In the genomic region with DNA sequence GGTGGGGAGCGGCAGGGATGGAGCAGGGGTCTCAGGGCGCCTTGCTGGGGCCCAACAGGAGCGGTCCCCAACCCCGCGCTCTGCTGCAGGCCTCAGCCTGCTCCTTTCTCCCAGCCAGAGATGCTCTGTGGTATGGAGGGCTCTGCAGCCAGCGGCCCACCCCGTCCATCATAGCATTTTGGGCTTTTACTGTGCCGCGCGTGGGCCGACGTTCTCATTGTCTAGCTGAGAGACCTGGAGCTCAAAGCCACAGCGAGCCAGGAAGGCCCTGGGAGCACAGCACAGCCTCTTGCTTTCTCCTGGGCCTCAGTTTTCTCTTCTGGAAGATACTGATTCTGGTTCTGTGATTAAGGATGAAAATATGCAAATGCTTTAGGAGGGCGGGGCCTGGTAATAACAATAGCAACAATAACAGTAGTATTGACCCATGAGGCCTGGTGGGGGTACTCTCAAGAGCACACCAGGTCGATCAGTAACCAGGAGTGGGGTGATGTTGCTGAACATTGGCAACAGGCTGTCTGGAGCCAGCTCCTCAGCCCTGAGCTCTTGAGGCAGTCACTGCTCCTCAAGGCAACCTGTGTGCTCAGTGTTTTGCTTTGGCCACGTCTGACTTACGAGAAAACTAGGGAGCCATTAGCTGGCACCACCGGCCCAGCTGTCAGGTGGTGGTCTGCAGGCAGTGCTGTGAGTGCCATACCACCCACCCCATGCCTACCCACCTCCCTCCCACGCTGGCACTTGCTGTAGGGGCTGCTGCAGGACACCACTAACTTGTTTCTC, we compare ENCODE assay signal across 8 cellular contexts. TPM values are rescaled to one million over a fixed set of nuclear protein-coding genes. Genes with fewer than 3 reads are reported as not detected.
A peak's percentile ranks its signal among the peaks of the same experiment; 100 is the strongest.
DNase-seq lines count a peak whose midpoint lies in the region; ATAC-seq and TF ChIP-seq lines count a peak whose summit lies in the region.
"Had no signal": no experiment of that assay in that cellular context is flagged by ENCODE, and none has a peak within 500 bp of the region (broad histone marks: within the 10 kb centered on the region; RNA-seq: fewer than 3 reads in every experiment).

No MANE protein-coding gene starts in this region.

- H2AFZ ChIP-seq in H9 (ENCODE audit: low read length), result no peak overlapping the region

- H3K4me3 ChIP-seq in SK-N-MC, result peak overlapping the region; percentile 86
- peak overlapping the region; percentile 24 for H3K4me3 ChIP-seq in iPS-18c (ENCODE audit: insufficient read depth, low read depth, low read length)
- peak overlapping the region in 1 of 2 donors; percentile 80 for H3K4me3 ChIP-seq in stomach smooth muscle (ENCODE audit: low read length in 2 of 2)

- H2BK12ac ChIP-seq in H9 (ENCODE audit: insufficient read length, low read depth, low read length), result no peak overlapping the region

- no peaks in the 10 kb centered on the region; a peak in 1 of 5 replicates for H3K9me3 Mint-ChIP-seq in H9

- H3K23me2 ChIP-seq in H9 (ENCODE audit: insufficient read length, low read depth, low read length, poor library complexity, severe bottlenecking), result peaks cover 21% of the 10 kb centered on the region

- TF ChIP-seq CTCF in H9 (conservative IDR thresholded peaks at IDR 0.05), result peak; percentile 18; the same call in 1 of the 3 replicates

- H3K56ac ChIP-seq in H9 (ENCODE audit: insufficient read length, low read depth, low read length), result no peak overlapping the region

- H2BK5ac ChIP-seq in H9 (ENCODE audit: insufficient read length, low read length), result no peak overlapping the region

- peaks cover 8% of the 10 kb centered on the region; the same call in 1 of the 2 replicates for H3K27me3 ChIP-seq in H9 (ENCODE audit: insufficient read depth, low read length)
- no peaks in the 10 kb centered on the region for H3K27me3 ChIP-seq in stomach smooth muscle (ENCODE audit: control insufficient read depth in 1 of 2, insufficient read depth in 2 of 2, low read length in 2 of 2)

- H2AK5ac ChIP-seq in H9 (ENCODE audit: insufficient read length, low read length), result no peak overlapping the region

- H3K79me2 ChIP-seq in H9 (ENCODE audit: insufficient read depth, low read length), result no peaks in the 10 kb centered on the region

- H3K9me3 ChIP-seq in H9 (ENCODE audit: control insufficient read depth, low read depth, low read length), result no peaks in the 10 kb centered on the region
- no peaks in the 10 kb centered on the region for H3K9me3 ChIP-seq in SK-N-MC (ENCODE audit: low read depth, low read length)
- H3K9me3 ChIP-seq in iPS-18c (ENCODE audit: control insufficient read depth, insufficient read depth, low read length), result no peaks in the 10 kb centered on the region
- no peaks in the 10 kb centered on the region for H3K9me3 ChIP-seq in stomach smooth muscle (ENCODE audit: control insufficient read depth in 2 of 2, low read length in 2 of 2)

- ATAC-seq in HG03139 (IDR thresholded peaks at IDR 0.05; ENCODE audit: unreplicated experiment) (no peak), HG03097 (IDR thresholded peaks at IDR 0.05; ENCODE audit: low FRiP score, unreplicated experiment) (no peak)

- no peak overlapping the region for H4K5ac ChIP-seq in H9 (ENCODE audit: insufficient read length, low read depth, low read length)

- peaks cover 30 to 32% of the 10 kb centered on the region in 2 experiments for H3K4me1 Mint-ChIP-seq in H9

- peak overlapping the region; percentile 30 to 55 for H3K4me3 Mint-ChIP-seq in H9

- peaks cover 2 to 6% (median 5%) of the 10 kb centered on the region in 3 experiments for H3K36me3 Mint-ChIP-seq in H9 (ENCODE audit: insufficient read depth in 1 of 3, low read depth in 3 of 3)

- H3K4ac ChIP-seq in H9 (ENCODE audit: low read depth, low read length), result no peak overlapping the region

- H3K79me1 ChIP-seq in H9 (ENCODE audit: insufficient read depth, low read depth, low read length, poor library complexity, severe bottlenecking), result no peaks in the 10 kb centered on the region

- no CpG with 5 or more reads among the region's 19 CpGs for WGBS in H9 (ENCODE audit: extremely low coverage, insufficient read length, low lambda C conversion rate)

- no peak overlapping the region for H3K27ac ChIP-seq in H9 (ENCODE audit: insufficient read length, low read depth, low read length)
- H3K27ac ChIP-seq in SK-N-MC, result no peak overlapping the region
- peak overlapping the region; percentile 62 for H3K27ac ChIP-seq in stomach smooth muscle (ENCODE audit: low read length)

- H3K36me3 ChIP-seq in SK-N-MC (ENCODE audit: insufficient read depth, low read length), result no peaks in the 10 kb centered on the region; the same call in 1 of the 2 replicates
- peaks cover 3% of the 10 kb centered on the region in 2 donors for H3K36me3 ChIP-seq in stomach smooth muscle (ENCODE audit: control insufficient read depth in 2 of 2, insufficient read depth in 2 of 2, low read length in 2 of 2)

- H3K9ac ChIP-seq in H9 (ENCODE audit: extremely low read depth, insufficient read length, low read length) (no peak overlapping the region), SK-N-MC (ENCODE audit: insufficient read length) (no peak overlapping the region), stomach smooth muscle (ENCODE audit: low read length in 2 of 2) (peak overlapping the region in 1 of 2 donors; percentile 57)

- H2BK20ac ChIP-seq in H9 (ENCODE audit: low read depth, low read length, poor library complexity, severe bottlenecking), result no peak overlapping the region

- no peak overlapping the region; the same call in 1 of the 2 replicates for H3K14ac ChIP-seq in H9 (ENCODE audit: insufficient read depth, low read length)

- H4K20me1 ChIP-seq in H9 (ENCODE audit: control insufficient read depth, insufficient read depth, insufficient read length), result no peaks in the 10 kb centered on the region

- H3K27ac Mint-ChIP-seq in H9, result no peak overlapping the region

- no peak overlapping the region for H2BK120ac ChIP-seq in H9 (ENCODE audit: low read depth, low read length, poor library complexity, severe bottlenecking)

- no peak overlapping the region for H4K91ac ChIP-seq in H9 (ENCODE audit: insufficient read length, low read depth, low read length)

- no peak overlapping the region for H3K23ac ChIP-seq in H9 (ENCODE audit: insufficient read length, low read depth, low read length)

- peaks cover 3% of the 10 kb centered on the region; the same call in 1 of the 2 replicates for H3K4me1 ChIP-seq in H9 (ENCODE audit: insufficient read depth, low read length)
- H3K4me1 ChIP-seq in stomach smooth muscle (ENCODE audit: control insufficient read depth, insufficient read depth, low read length), result peaks cover 28% of the 10 kb centered on the region

- H3T11ph ChIP-seq in H9 (ENCODE audit: low read length), result no peak overlapping the region

- peaks cover 48% of the 10 kb centered on the region for H3K27me3 Mint-ChIP-seq in H9 (ENCODE audit: low read depth)

- no peak overlapping the region for H3K18ac ChIP-seq in H9 (ENCODE audit: insufficient read length, low read depth, low read length)

- H2BK15ac ChIP-seq in H9 (ENCODE audit: low read depth, low read length), result no peak overlapping the region

- no peak overlapping the region for H4K8ac ChIP-seq in H9 (replicated peaks; ENCODE audit: insufficient read length, low read depth, low read length)

- DNase-seq in H9 (peak; percentile 29), SK-N-MC (ENCODE audit: low read depth, low spot score) (no peak), AML-193 (lab: John Stamatoyannopoulos, UW) (no peak)

- peak overlapping the region; percentile 43 for H3K4me2 ChIP-seq in H9 (ENCODE audit: insufficient read depth, insufficient read length, low read length)

RNA-seq across cellular contexts. Expression of gene RASD1, which starts 1.1 kb away (rescaled TPM):
- total RNA-seq in H9 (2021), result 5.7 and 6.8 TPM in 2 replicates
- total RNA-seq: LHCN-M2 had no signal

RNA-seq across cellular contexts. Expression of gene MED9, which starts 20.5 kb away (rescaled TPM):
- 19.6 and 20.0 TPM in 2 replicates for total RNA-seq in H9 (2021)
